ENCODE assay signal across 2 cellular contexts in genomic region chr14:54728700-54729527, GRCh38.
TF ChIP-seq lines count a peak whose summit lies in the region.

No MANE protein-coding gene starts in this region.

TF ChIP-seq in K562, 482 proteins besides CTCF, POLR2A, EP300 and RAD21 (continues in another document):
- TF ChIP-seq, protein P1, sequence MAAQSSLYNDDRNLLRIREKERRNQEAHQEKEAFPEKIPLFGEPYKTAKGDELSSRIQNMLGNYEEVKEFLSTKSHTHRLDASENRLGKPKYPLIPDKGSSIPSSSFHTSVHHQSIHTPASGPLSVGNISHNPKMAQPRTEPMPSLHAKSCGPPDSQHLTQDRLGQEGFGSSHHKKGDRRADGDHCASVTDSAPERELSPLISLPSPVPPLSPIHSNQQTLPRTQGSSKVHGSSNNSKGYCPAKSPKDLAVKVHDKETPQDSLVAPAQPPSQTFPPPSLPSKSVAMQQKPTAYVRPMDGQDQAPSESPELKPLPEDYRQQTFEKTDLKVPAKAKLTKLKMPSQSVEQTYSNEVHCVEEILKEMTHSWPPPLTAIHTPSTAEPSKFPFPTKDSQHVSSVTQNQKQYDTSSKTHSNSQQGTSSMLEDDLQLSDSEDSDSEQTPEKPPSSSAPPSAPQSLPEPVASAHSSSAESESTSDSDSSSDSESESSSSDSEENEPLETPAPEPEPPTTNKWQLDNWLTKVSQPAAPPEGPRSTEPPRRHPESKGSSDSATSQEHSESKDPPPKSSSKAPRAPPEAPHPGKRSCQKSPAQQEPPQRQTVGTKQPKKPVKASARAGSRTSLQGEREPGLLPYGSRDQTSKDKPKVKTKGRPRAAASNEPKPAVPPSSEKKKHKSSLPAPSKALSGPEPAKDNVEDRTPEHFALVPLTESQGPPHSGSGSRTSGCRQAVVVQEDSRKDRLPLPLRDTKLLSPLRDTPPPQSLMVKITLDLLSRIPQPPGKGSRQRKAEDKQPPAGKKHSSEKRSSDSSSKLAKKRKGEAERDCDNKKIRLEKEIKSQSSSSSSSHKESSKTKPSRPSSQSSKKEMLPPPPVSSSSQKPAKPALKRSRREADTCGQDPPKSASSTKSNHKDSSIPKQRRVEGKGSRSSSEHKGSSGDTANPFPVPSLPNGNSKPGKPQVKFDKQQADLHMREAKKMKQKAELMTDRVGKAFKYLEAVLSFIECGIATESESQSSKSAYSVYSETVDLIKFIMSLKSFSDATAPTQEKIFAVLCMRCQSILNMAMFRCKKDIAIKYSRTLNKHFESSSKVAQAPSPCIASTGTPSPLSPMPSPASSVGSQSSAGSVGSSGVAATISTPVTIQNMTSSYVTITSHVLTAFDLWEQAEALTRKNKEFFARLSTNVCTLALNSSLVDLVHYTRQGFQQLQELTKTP (IDR thresholded peaks at IDR 0.05; ENCODE audit: low read depth in 1 of 2, partially characterized antibody in 2 of 2), result peak in 1 of 2 experiments; percentile 34
- TF ChIP-seq MBD2 (IDR thresholded peaks at IDR 0.05; ENCODE audit: borderline replicate concordance, low read depth) (no peak), CREM (IDR thresholded peaks at IDR 0.05; ENCODE audit: low read depth) (no peak), CEBPB (tag; IDR thresholded peaks at IDR 0.05) (peak; percentile 89), VEZF1 (CRISPR knock-in tag; IDR thresholded peaks at IDR 0.05) (no peak), GTF2B (IDR thresholded peaks at IDR 0.05; ENCODE audit: extremely low read depth, insufficient read length) (no peak), KAT7 (CRISPR knock-in tag; IDR thresholded peaks at IDR 0.05; ENCODE audit: borderline replicate concordance) (peak; percentile 44; the same call in 1 of the 2 replicates), BDP1 (IDR thresholded peaks at IDR 0.05; ENCODE audit: insufficient read depth, insufficient read length) (no peak), HDAC1 (IDR thresholded peaks at IDR 0.05) (peak in 1 of 2 experiments; percentile 45; a peak in 1 of 4 replicates), ZBTB8A (IDR thresholded peaks at IDR 0.05; ENCODE audit: partially characterized antibody) (no peak), DMBX1 (CRISPR knock-in tag; IDR thresholded peaks at IDR 0.05; ENCODE audit: borderline replicate concordance) (peak; percentile 37; the same call in 1 of the 2 replicates)
- TF ChIP-seq, protein P2, sequence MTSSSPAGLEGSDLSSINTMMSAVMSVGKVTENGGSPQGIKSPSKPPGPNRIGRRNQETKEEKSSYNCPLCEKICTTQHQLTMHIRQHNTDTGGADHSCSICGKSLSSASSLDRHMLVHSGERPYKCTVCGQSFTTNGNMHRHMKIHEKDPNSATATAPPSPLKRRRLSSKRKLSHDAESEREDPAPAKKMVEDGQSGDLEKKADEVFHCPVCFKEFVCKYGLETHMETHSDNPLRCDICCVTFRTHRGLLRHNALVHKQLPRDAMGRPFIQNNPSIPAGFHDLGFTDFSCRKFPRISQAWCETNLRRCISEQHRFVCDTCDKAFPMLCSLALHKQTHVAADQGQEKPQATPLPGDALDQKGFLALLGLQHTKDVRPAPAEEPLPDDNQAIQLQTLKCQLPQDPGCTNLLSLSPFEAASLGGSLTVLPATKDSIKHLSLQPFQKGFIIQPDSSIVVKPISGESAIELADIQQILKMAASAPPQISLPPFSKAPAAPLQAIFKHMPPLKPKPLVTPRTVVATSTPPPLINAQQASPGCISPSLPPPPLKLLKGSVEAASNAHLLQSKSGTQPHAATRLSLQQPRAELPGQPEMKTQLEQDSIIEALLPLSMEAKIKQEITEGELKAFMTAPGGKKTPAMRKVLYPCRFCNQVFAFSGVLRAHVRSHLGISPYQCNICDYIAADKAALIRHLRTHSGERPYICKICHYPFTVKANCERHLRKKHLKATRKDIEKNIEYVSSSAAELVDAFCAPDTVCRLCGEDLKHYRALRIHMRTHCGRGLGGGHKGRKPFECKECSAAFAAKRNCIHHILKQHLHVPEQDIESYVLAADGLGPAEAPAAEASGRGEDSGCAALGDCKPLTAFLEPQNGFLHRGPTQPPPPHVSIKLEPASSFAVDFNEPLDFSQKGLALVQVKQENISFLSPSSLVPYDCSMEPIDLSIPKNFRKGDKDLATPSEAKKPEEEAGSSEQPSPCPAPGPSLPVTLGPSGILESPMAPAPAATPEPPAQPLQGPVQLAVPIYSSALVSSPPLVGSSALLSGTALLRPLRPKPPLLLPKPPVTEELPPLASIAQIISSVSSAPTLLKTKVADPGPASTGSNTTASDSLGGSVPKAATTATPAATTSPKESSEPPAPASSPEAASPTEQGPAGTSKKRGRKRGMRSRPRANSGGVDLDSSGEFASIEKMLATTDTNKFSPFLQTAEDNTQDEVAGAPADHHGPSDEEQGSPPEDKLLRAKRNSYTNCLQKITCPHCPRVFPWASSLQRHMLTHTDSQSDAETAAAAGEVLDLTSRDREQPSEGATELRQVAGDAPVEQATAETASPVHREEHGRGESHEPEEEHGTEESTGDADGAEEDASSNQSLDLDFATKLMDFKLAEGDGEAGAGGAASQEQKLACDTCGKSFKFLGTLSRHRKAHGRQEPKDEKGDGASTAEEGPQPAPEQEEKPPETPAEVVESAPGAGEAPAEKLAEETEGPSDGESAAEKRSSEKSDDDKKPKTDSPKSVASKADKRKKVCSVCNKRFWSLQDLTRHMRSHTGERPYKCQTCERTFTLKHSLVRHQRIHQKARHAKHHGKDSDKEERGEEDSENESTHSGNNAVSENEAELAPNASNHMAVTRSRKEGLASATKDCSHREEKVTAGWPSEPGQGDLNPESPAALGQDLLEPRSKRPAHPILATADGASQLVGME (CRISPR knock-in tag; IDR thresholded peaks at IDR 0.05), result no peak
- TF ChIP-seq, protein P3, sequence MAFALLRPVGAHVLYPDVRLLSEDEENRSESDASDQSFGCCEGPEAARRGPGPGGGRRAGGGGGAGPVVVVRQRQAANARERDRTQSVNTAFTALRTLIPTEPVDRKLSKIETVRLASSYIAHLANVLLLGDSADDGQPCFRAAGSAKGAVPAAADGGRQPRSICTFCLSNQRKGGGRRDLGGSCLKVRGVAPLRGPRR (CRISPR knock-in tag; IDR thresholded peaks at IDR 0.05), result no peak

TF ChIP-seq in WTC11, 78 proteins besides CTCF, POLR2A, EP300 and RAD21 (continued from another document):
- no peak for TF ChIP-seq E2F1 (CRISPR knock-in tag; IDR thresholded peaks at IDR 0.05)
- TF ChIP-seq ZBTB43 (CRISPR knock-in tag; IDR thresholded peaks at IDR 0.05), result no peak
- no peak for TF ChIP-seq ZNF416 (CRISPR knock-in tag; IDR thresholded peaks at IDR 0.05)
- TF ChIP-seq RELA (CRISPR knock-in tag; IDR thresholded peaks at IDR 0.05; ENCODE audit: borderline replicate concordance), result no peak
- no peak for TF ChIP-seq NFE2L1 (CRISPR knock-in tag; IDR thresholded peaks at IDR 0.05)
- TF ChIP-seq KAT7 (CRISPR knock-in tag; IDR thresholded peaks at IDR 0.05; ENCODE audit: borderline replicate concordance), result no peak
- TF ChIP-seq, protein P4, sequence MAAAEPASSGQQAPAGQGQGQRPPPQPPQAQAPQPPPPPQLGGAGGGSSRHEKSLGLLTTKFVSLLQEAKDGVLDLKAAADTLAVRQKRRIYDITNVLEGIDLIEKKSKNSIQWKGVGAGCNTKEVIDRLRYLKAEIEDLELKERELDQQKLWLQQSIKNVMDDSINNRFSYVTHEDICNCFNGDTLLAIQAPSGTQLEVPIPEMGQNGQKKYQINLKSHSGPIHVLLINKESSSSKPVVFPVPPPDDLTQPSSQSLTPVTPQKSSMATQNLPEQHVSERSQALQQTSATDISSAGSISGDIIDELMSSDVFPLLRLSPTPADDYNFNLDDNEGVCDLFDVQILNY (CRISPR knock-in tag; IDR thresholded peaks at IDR 0.05), result no peak
- TF ChIP-seq FOXK1 (CRISPR knock-in tag; IDR thresholded peaks at IDR 0.05), result no peak
- no peak for TF ChIP-seq RORB (CRISPR knock-in tag; IDR thresholded peaks at IDR 0.05)
- TF ChIP-seq, protein P5, sequence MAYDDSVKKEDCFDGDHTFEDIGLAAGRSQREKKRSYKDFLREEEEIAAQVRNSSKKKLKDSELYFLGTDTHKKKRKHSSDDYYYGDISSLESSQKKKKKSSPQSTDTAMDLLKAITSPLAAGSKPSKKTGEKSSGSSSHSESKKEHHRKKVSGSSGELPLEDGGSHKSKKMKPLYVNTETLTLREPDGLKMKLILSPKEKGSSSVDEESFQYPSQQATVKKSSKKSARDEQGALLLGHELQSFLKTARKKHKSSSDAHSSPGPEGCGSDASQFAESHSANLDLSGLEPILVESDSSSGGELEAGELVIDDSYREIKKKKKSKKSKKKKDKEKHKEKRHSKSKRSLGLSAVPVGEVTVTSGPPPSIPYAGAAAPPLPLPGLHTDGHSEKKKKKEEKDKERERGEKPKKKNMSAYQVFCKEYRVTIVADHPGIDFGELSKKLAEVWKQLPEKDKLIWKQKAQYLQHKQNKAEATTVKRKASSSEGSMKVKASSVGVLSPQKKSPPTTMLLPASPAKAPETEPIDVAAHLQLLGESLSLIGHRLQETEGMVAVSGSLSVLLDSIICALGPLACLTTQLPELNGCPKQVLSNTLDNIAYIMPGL (CRISPR knock-in tag; IDR thresholded peaks at IDR 0.05), result no peak
- TF ChIP-seq, protein P6, sequence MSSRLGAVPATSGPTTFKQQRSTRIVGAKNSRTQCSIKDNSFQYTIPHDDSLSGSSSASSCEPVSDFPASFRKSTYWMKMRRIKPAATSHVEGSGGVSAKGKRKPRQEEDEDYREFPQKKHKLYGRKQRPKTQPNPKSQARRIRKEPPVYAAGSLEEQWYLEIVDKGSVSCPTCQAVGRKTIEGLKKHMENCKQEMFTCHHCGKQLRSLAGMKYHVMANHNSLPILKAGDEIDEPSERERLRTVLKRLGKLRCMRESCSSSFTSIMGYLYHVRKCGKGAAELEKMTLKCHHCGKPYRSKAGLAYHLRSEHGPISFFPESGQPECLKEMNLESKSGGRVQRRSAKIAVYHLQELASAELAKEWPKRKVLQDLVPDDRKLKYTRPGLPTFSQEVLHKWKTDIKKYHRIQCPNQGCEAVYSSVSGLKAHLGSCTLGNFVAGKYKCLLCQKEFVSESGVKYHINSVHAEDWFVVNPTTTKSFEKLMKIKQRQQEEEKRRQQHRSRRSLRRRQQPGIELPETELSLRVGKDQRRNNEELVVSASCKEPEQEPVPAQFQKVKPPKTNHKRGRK (CRISPR knock-in tag; IDR thresholded peaks at IDR 0.05; ENCODE audit: borderline replicate concordance), result no peak
